In genomic region chr5:43038523-43038989, GRCh38 we compare ENCODE assay signal across 8 cellular contexts. TPM values are rescaled to one million over a fixed set of nuclear protein-coding genes. Genes with fewer than 3 reads are reported as not detected.
DNase-seq lines count a peak whose midpoint lies in the region; ATAC-seq and TF ChIP-seq lines count a peak whose summit lies in the region.

No MANE protein-coding gene starts in this region.

- H3K9me3 Mint-ChIP-seq in activated naive CD4-positive, alpha-beta T cell treated with anti-CD3 and anti-CD28 coated beads, Interleukin-2, amount 50 U/mL, for 72 hours = no peaks in the 10 kb centered on the region

- intact Hi-C loops in left cardiac atrium (cut with DNase I) (no loop called here), Right ventricle myocardium superior (cut with DNase I) (no loop called here)

- peak overlapping the region; percentile 2 for H3K4me3 ChIP-seq in lung

- ATAC-seq in left cardiac atrium (no peak), Right ventricle myocardium superior (ENCODE audit: poor library complexity) (no peak), lung (ENCODE audit: insufficient read depth, low FRiP score) (no peak), HG02798 (IDR thresholded peaks at IDR 0.05; ENCODE audit: poor library complexity, unreplicated experiment) (no peak), GM19035 (IDR thresholded peaks at IDR 0.05; ENCODE audit: unreplicated experiment) (no peak), HG03565 (IDR thresholded peaks at IDR 0.05; ENCODE audit: unreplicated experiment) (no peak)
- ATAC-seq in activated naive CD4-positive, alpha-beta T cell treated with anti-CD3 and anti-CD28 coated beads, Interleukin-2, amount 50 U/mL, for 72 hours = no peak

- H3K27ac ChIP-seq in lung (ENCODE audit: low read depth in 1 of 2, low read length in 1 of 2) = peak overlapping the region; percentile 58 to 86

- WGBS in lung, 2 donors = 39 to 46% methylated on average over 16 of the region's 16 CpGs

- peak overlapping the region; percentile 90 to 98 for H3K27ac Mint-ChIP-seq in activated naive CD4-positive, alpha-beta T cell treated with anti-CD3 and anti-CD28 coated beads, Interleukin-2, amount 50 U/mL, for 72 hours

- H3K36me3 ChIP-seq in lung (ENCODE audit: control insufficient read depth in 2 of 2, insufficient read depth in 2 of 2, low read length in 2 of 2) = no peaks in the 10 kb centered on the region

- DNase-seq in left cardiac atrium (peak; percentile 29), Right ventricle myocardium superior (no peak), lung (ENCODE audit: low spot score) (no peak), GM13976 (ENCODE audit: low spot score) (no peak)
- DNase-seq in activated naive CD4-positive, alpha-beta T cell treated with anti-CD3 and anti-CD28 coated beads, Interleukin-2, amount 50 U/mL, for 72 hours (ENCODE audit: low spot score in 2 of 2) = no peak

- H3K9me3 ChIP-seq in lung (ENCODE audit: control insufficient read depth in 2 of 2, insufficient read depth in 1 of 2, low read length in 1 of 2) = peaks cover 0 to 1% of the 10 kb centered on the region in 2 donors

- no peak for TF ChIP-seq CTCF in lung (IDR thresholded peaks at IDR 0.05; ENCODE audit: control extremely low read depth, extremely low read depth)
- TF ChIP-seq CTCF in GM13976 (IDR thresholded peaks at IDR 0.05; ENCODE audit: borderline replicate concordance, control extremely low read depth, extremely low read depth, insufficient read depth, missing control alignments) = no peak

- H3K36me3 Mint-ChIP-seq in activated naive CD4-positive, alpha-beta T cell treated with anti-CD3 and anti-CD28 coated beads, Interleukin-2, amount 50 U/mL, for 72 hours = peaks cover 0 to 20% of the 10 kb centered on the region in 2 donors

- peaks cover 0 to 3% of the 10 kb centered on the region in 2 donors for H3K4me1 ChIP-seq in lung (ENCODE audit: control insufficient read depth in 2 of 2, insufficient read depth in 2 of 2, low read length in 2 of 2)

- no peaks in the 10 kb centered on the region for H3K27me3 ChIP-seq in lung (ENCODE audit: control insufficient read depth, insufficient read depth)

- in situ Hi-C loops in GM13976 (cut with MboI; ENCODE audit: low sequenced_read_pairs, unreplicated experiment) = no loop called here

RNA-seq across cellular contexts. Expression of gene ANXA2R, which starts 1.6 kb away (rescaled TPM):
- total RNA-seq in left cardiac atrium = 1 to 10 TPM; 1.6 to 1.9 TPM
- 0.94 TPM for total RNA-seq in Right ventricle myocardium superior
- total RNA-seq in activated naive CD4-positive, alpha-beta T cell treated with anti-CD3 and anti-CD28 coated beads, Interleukin-2, amount 50 U/mL, for 72 hours = 1 to 10 TPM; 5.3 to 8.4 TPM
- 1 to 10 TPM; 4.0 to 5.2 TPM for total RNA-seq in lung
- 1 to 10 TPM; 4.4 to 5.2 TPM for polyA plus RNA-seq in lung
